ENCODE assay signal across 23 cellular contexts in the genomic region with DNA sequence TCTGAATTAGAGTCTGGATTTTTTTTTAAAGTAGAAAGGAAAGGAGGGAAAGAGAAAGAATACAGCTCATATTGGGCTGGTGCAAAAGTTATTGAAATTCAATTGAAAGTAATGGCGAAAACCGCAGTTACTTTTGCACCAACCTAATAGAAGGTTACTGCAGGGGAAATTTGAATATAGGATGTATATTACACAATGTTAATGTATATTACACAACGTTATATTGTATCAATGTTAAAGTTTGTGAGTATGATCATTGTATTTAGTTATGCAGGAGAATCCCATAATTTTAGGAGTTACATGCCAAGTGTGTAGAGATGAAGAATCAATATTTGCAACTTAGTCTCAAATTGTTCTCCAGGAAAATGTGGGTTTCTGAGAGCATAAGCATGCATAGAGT. TPM values are rescaled to one million over a fixed set of nuclear protein-coding genes. Genes with fewer than 3 reads are reported as not detected.
A peak's percentile ranks its signal among the peaks of the same experiment; 100 is the strongest.
DNase-seq lines count a peak whose midpoint lies in the region; ATAC-seq and TF ChIP-seq lines count a peak whose summit lies in the region.
"Had no signal": no experiment of that assay in that cellular context is flagged by ENCODE, and none has a peak within 500 bp of the region (broad histone marks: within the 10 kb centered on the region; RNA-seq: fewer than 3 reads in every experiment).

No MANE protein-coding gene starts in this region.

- WGBS in IMR-90 (ENCODE audit: extremely low coverage in 2 of 2, insufficient read length in 1 of 2), 2 experiments: no CpG with 5 or more reads among the region's 3 CpGs
- 80 to 86% methylated on average over 3 of the region's 3 CpGs for WGBS in upper lobe of left lung, 2 donors

- no peak overlapping the region for H3K4me2 ChIP-seq in IMR-90 (ENCODE audit: low read depth, low read length)
- H3K4me2 ChIP-seq: BLaER1 had no signal

- H3K9me3 ChIP-seq in HEK293 (ENCODE audit: control insufficient read depth, insufficient read depth, low read depth, low read length) (no peaks in the 10 kb centered on the region), IMR-90 (ENCODE audit: control insufficient read depth, insufficient read depth, low read length) (no peaks in the 10 kb centered on the region), upper lobe of left lung (no peaks in the 10 kb centered on the region)
- H3K9me3 ChIP-seq: BE2C, BLaER1 had no signal

- H3K4me3 ChIP-seq in HEK293 (ENCODE audit: low read depth, low read length) (no peak overlapping the region), IMR-90 (ENCODE audit: insufficient read depth, low read depth, low read length) (no peak overlapping the region), upper lobe of left lung (no peak overlapping the region)
- H3K4me3 ChIP-seq: BLaER1, GM12878 had no signal

- peaks cover 22% of the 10 kb centered on the region for H3K4me1 Mint-ChIP-seq in neural crest cell

- H3K4ac ChIP-seq in IMR-90 (ENCODE audit: low read depth, low read length): no peak overlapping the region

- CTCF ChIA-PET in HEK293 (lab: Yijun Ruan, JAX) (interaction anchor here (0.5 to 1.2 kb wide), 4 partner anchors 71 to 156 kb away, joined by 3 to 4 read pairs (median 3); a partner anchor contains a TSS), IMR-90 (lab: Yijun Ruan, JAX) (no interaction called here)

- dilution Hi-C loops in IMR-90 (cut with HindIII; ENCODE audit: low sequenced_read_pairs, unreplicated experiment): no loop called here

- no peak overlapping the region for H4K8ac ChIP-seq in IMR-90 (ENCODE audit: low read depth in 2 of 2, low read length in 2 of 2)

- H3K27ac ChIP-seq in HEK293 (ENCODE audit: extremely low read depth, low read depth, low read length) (no peak overlapping the region), IMR-90 (ENCODE audit: insufficient read depth, low read length) (no peak overlapping the region), upper lobe of left lung (no peak overlapping the region)
- H3K27ac ChIP-seq: BLaER1 had no signal

- H3K4me3 Mint-ChIP-seq in neural crest cell: peak overlapping the region; percentile 84

- no peak overlapping the region for H3K18ac ChIP-seq in IMR-90 (ENCODE audit: low read depth, low read length)

- H3K9ac ChIP-seq in IMR-90 (ENCODE audit: low read depth, low read length): no peak overlapping the region
- H3K9ac ChIP-seq: BLaER1 had no signal

- TF ChIP-seq EP300 in upper lobe of left lung (IDR thresholded peaks at IDR 0.05): no peak

- peaks cover 23% of the 10 kb centered on the region for H3K27me3 ChIP-seq in IMR-90 (ENCODE audit: control insufficient read depth, insufficient read depth, low read length)
- H3K27me3 ChIP-seq in upper lobe of left lung: no peaks in the 10 kb centered on the region
- H3K27me3 ChIP-seq: BLaER1 had no signal

- H2AFZ ChIP-seq in IMR-90 (replicated peaks; ENCODE audit: low read length, poor library complexity): no peak overlapping the region

- H3K36me3 ChIP-seq in HEK293 (ENCODE audit: control insufficient read depth in 2 of 2, insufficient read depth in 1 of 2, low read length in 2 of 2): peaks cover 7 to 14% of the 10 kb centered on the region in 2 experiments
- peaks cover 3% of the 10 kb centered on the region; the same call in 1 of the 2 replicates for H3K36me3 ChIP-seq in IMR-90 (ENCODE audit: control insufficient read depth, insufficient read depth, low read length)
- peaks cover 0 to 10% (median 3%) of the 10 kb centered on the region in 4 donors for H3K36me3 ChIP-seq in upper lobe of left lung

- no peak overlapping the region for H2BK5ac ChIP-seq in IMR-90 (ENCODE audit: low read depth, low read length, poor library complexity, severe bottlenecking)

- no peak overlapping the region for H3K14ac ChIP-seq in IMR-90 (replicated peaks; ENCODE audit: low read depth, low read length)

- no peak overlapping the region for H3K56ac ChIP-seq in IMR-90 (ENCODE audit: extremely low read depth, insufficient read depth, low read length)

- no peak overlapping the region for H2BK15ac ChIP-seq in IMR-90 (ENCODE audit: low read depth, low read length)

- no peak for TF ChIP-seq POLR2A in IMR-90 (IDR thresholded peaks at IDR 0.05; ENCODE audit: low read depth, low read length)
- TF ChIP-seq POLR2A in upper lobe of left lung (IDR thresholded peaks at IDR 0.05): no peak

- no peak overlapping the region for H4K91ac ChIP-seq in IMR-90 (ENCODE audit: insufficient read depth, low read depth, low read length)

- peaks cover 8% of the 10 kb centered on the region; the same call in 1 of the 2 replicates for H4K20me1 ChIP-seq in IMR-90 (ENCODE audit: insufficient read depth, low read length)

- H2BK20ac ChIP-seq in IMR-90 (ENCODE audit: low read depth, low read length): no peak overlapping the region

- in situ Hi-C loops in IMR-90 (cut with MboI; ENCODE audit: low sequenced_read_pairs): no loop called here

- no peaks in the 10 kb centered on the region for H3K9me3 Mint-ChIP-seq in neural crest cell
- H3K9me3 Mint-ChIP-seq: CD4-positive, alpha-beta memory T cell; CD4-positive, CD25-positive, alpha-beta regulatory T cell had no signal

- peaks cover 43% of the 10 kb centered on the region for H3K27me3 Mint-ChIP-seq in neural crest cell (ENCODE audit: low read depth)

- H3K23ac ChIP-seq in IMR-90 (ENCODE audit: low read depth, low read length): no peak overlapping the region

- DNase-seq in IMR-90 (no peak), neural crest cell (ENCODE audit: low read depth, low spot score) (no peak), SIG-M5 treated with dmso at 0.1 percent for 504 hours (lab: John Stamatoyannopoulos, UW; ENCODE audit: unreplicated experiment) (no peak), upper lobe of left lung (no peak)
- DNase-seq: 8988T; ACHN; BE2C; C1 segment of cervical spinal cord; CD4-positive, alpha-beta memory T cell; CD4-positive, CD25-positive, alpha-beta regulatory T cell; CD8-positive, alpha-beta memory T cell; COR-L47; DMS 273 treated with DMSO at 0.1 percent for 48 hours; DMS153; DMS53; DMS79; DND-41; EL; GDM1 had no signal

- no peaks in the 10 kb centered on the region for H3K4me1 ChIP-seq in HEK293 (ENCODE audit: control insufficient read depth, insufficient read depth, low read length)
- peaks cover 4% of the 10 kb centered on the region for H3K4me1 ChIP-seq in IMR-90 (ENCODE audit: control insufficient read depth, insufficient read depth, low read length)
- peaks cover 15 to 21% (median 18%) of the 10 kb centered on the region in 4 donors for H3K4me1 ChIP-seq in upper lobe of left lung
- H3K4me1 ChIP-seq: BE2C had no signal

- no peak overlapping the region for H2AK5ac ChIP-seq in IMR-90 (ENCODE audit: low read depth, low read length)

- ATAC-seq in IMR-90 (ENCODE audit: low read depth) (no peak), upper lobe of left lung (ENCODE audit: low FRiP score in 2 of 2) (no peak)
- ATAC-seq: GM12878 had no signal

- peaks cover 6% of the 10 kb centered on the region; the same call in 1 of the 2 replicates for H3K9me1 ChIP-seq in IMR-90 (ENCODE audit: insufficient read depth, low read length)

- H2AK9ac ChIP-seq in IMR-90 (replicated peaks; ENCODE audit: low read depth, low read length, poor library complexity): no peak overlapping the region

- H4K5ac ChIP-seq in IMR-90 (ENCODE audit: low read depth, low read length): no peak overlapping the region

- H2BK120ac ChIP-seq in IMR-90 (ENCODE audit: low read depth, low read length): no peak overlapping the region

- no TSS peak for BruUV-seq in IMR-90 (replicated peaks; lab: Mats Ljungman, UMichigan)

- TF ChIP-seq CTCF in HEK293 (tag by site-specific recombination; IDR thresholded peaks at IDR 0.05) (no peak), IMR-90 (conservative IDR thresholded peaks at IDR 0.05; ENCODE audit: low read depth, low read length) (no peak), neural crest cell (conservative IDR thresholded peaks at IDR 0.05) (no peak), upper lobe of left lung (IDR thresholded peaks at IDR 0.05) (no peak)

- no peak overlapping the region for H3K27ac Mint-ChIP-seq in neural crest cell (ENCODE audit: unreplicated experiment)
- H3K27ac Mint-ChIP-seq: CD14-positive monocyte; CD4-positive, CD25-positive, alpha-beta regulatory T cell had no signal

- H3K36me3 Mint-ChIP-seq in neural crest cell (ENCODE audit: low read depth): peaks cover 4% of the 10 kb centered on the region

- peaks cover 10 to 17% of the 10 kb centered on the region in 2 experiments for H3K79me1 ChIP-seq in IMR-90 (ENCODE audit: low read depth in 1 of 2, low read length in 2 of 2)

- POLR2A ChIA-PET in HEK293 (lab: Yijun Ruan, JAX) (no interaction called here), IMR-90 (lab: Charles Lee; ENCODE audit: unreplicated experiment) (interaction anchor here (0.6 kb wide), 1 partner anchor 1480 kb away, joined by 3 read pairs; no protein-coding TSS in a partner anchor)

- intact Hi-C loops in IMR-90 (cut with micrococcal nuclease): no loop called here

- TF ChIP-seq RAD21 in IMR-90 (IDR thresholded peaks at IDR 0.05; ENCODE audit: low read length): no peak

TF ChIP-seq in HEK293, 187 proteins besides CTCF, POLR2A, EP300 and RAD21:
- TF ChIP-seq ZNF76 (tag by site-specific recombination; IDR thresholded peaks at IDR 0.05; ENCODE audit: borderline replicate concordance, low read depth) (no peak), ZXDB (tag by site-specific recombination; IDR thresholded peaks at IDR 0.05) (no peak), PRDM1 (tag by site-specific recombination; IDR thresholded peaks at IDR 0.05) (peak; percentile 49; the same call in 1 of the 2 replicates), ZNF248 (tag by site-specific recombination; IDR thresholded peaks at IDR 0.05) (no peak)

TF ChIP-seq in IMR-90, 13 proteins besides CTCF, POLR2A, EP300 and RAD21:
- TF ChIP-seq CEBPB (IDR thresholded peaks at IDR 0.05; ENCODE audit: low read depth, low read length): 0 out of 2 replicates have a peak, but pooled peaks have one; percentile 2
- TF ChIP-seq MAFK (IDR thresholded peaks at IDR 0.05; ENCODE audit: low read depth, low read length): no peak

RNA-seq across cellular contexts. Expression of a gene that starts 2.5 kb away (rescaled TPM):
- 15.6 and 16.9 TPM in 2 replicates for total RNA-seq in IMR-90 (2012; rRNA removed)
- polyA plus RNA-seq in IMR-90 (2012; rRNA removed): 21.1 and 27.5 TPM in 2 replicates
- 9.9 and 19.9 TPM in 2 replicates for polyA plus RNA-seq in IMR-90 (2012; cell fraction: cytosol; rRNA removed)
- polyA plus RNA-seq in IMR-90 (2012; cell fraction: nucleus; rRNA removed; ENCODE audit: low replicate concordance): 6.6 and 27.4 TPM in 2 replicates
- total RNA-seq in neural crest cell: 116 and 118 TPM in 2 replicates
- total RNA-seq in upper lobe of left lung: 10 to 100 TPM; 34.7 to 73.9 (median 46.1) TPM
